In genomic region chr19:17095141-17095919, GRCh38 we compare ENCODE assay signal across 12 cellular contexts. TPM values are rescaled to one million over a fixed set of nuclear protein-coding genes. Genes with fewer than 3 reads are reported as not detected.
DNase-seq lines count a peak whose midpoint lies in the region; ATAC-seq, FAIRE-seq and TF ChIP-seq lines count a peak whose summit lies in the region.
"Had no signal": no experiment of that assay in that cellular context is flagged by ENCODE, and none has a peak within 500 bp of the region (broad histone marks: within the 10 kb centered on the region; RNA-seq: fewer than 3 reads in every experiment).

No MANE protein-coding gene starts in this region.

- POLR2A ChIA-PET in K562 (lab: Yijun Ruan, JAX), result interaction anchor here (0.6 to 1.2 kb wide), 4 partner anchors 10 to 20 kb away, joined by 3 to 7 read pairs (median 3); partner anchors contain the start of gene HAUS8

- no peak for TF ChIP-seq POLR2A in K562 (conservative IDR thresholded peaks at IDR 0.05)
- no peak for TF ChIP-seq POLR2A in sigmoid colon (IDR thresholded peaks at IDR 0.05)

- H2AFZ ChIP-seq in K562 (ENCODE audit: low read depth, low read length), result no peak overlapping the region

- H4K20me1 ChIP-seq in BLaER1, result peaks cover 98% of the 10 kb centered on the region
- H4K20me1 ChIP-seq in K562 (replicated peaks; ENCODE audit: control insufficient read depth, insufficient read depth, low read length), result no peaks in the 10 kb centered on the region; the same call in 1 of the 2 replicates

- no TSS peak for BruUV-seq in K562 (replicated peaks; lab: Mats Ljungman, UMichigan)

- intact Hi-C loops in K562 (cut with micrococcal nuclease), result no loop called here
- intact Hi-C loops in sigmoid colon (cut with DNase I), result no loop called here

- H3K4me2 ChIP-seq in BLaER1 (0 out of 2 replicates have a peak overlapping the region, but pooled peaks have one; percentile 29), K562 (ENCODE audit: insufficient read depth, low read length) (no peak overlapping the region)

- ATAC-seq in K562 (no peak; the same call in 1 of the 3 replicates), HG02840 (IDR thresholded peaks at IDR 0.05; ENCODE audit: low FRiP score, unreplicated experiment) (no peak), GM19035 (IDR thresholded peaks at IDR 0.05; ENCODE audit: unreplicated experiment) (no peak)

- H3K9me3 ChIP-seq in BLaER1, result 0 out of 2 replicates have a peak, but pooled peaks cover 5% of the 10 kb centered on the region
- no peaks in the 10 kb centered on the region for H3K9me3 ChIP-seq in K562 (replicated peaks; ENCODE audit: control insufficient read depth, insufficient read depth, low read depth, low read length)
- no peaks in the 10 kb centered on the region for H3K9me3 ChIP-seq in sigmoid colon

- H3K27ac ChIP-seq in BLaER1 (no peak overlapping the region; the same call in 1 of the 2 replicates), K562 (ENCODE audit: extremely low read depth, low read depth, low read length) (peak overlapping the region; percentile 1; the same call in 1 of the 3 replicates), sigmoid colon (peak overlapping the region; percentile 63 to 94 (median 77))

- no peak for TF ChIP-seq RAD21 in K562 (CRISPR knock-in tag; conservative IDR thresholded peaks at IDR 0.05 in 1 of 2, IDR thresholded peaks at IDR 0.05 in 1 of 2)

- H3K4me3 ChIP-seq in BLaER1 (no peak overlapping the region), K562 (no peak overlapping the region), sigmoid colon (no peak overlapping the region)
- H3K4me3 ChIP-seq: cardiac muscle cell had no signal

- TF ChIP-seq CTCF in K562 (IDR thresholded peaks at IDR 0.05 in 2 of 3, conservative IDR thresholded peaks at IDR 0.05 in 1 of 3; ENCODE audit: insufficient read depth in 2 of 3, low read depth in 1 of 3, low read length in 3 of 3) (no peak), sigmoid colon (IDR thresholded peaks at IDR 0.05) (no peak)

- H3K9me1 ChIP-seq in K562 (ENCODE audit: control insufficient read depth, insufficient read depth, low read length), result no peaks in the 10 kb centered on the region

- DNase-seq in K562 (ENCODE audit: extremely low read depth in 1 of 4, low spot score in 3 of 4) (no peak), hepatic stellate cell (ENCODE audit: low spot score) (peak; percentile 82), sigmoid colon (peak; percentile 91), T-helper 1 cell (no peak), DMS79 treated with DMSO at 0.1 percent for 48 hours (lab: John Stamatoyannopoulos, UW) (no peak)
- DNase-seq: activated CD8-positive, alpha-beta memory T cell treated with anti-CD3 and anti-CD28 coated beads, Interleukin-2, amount 50 U/mL, for 48 hours; glutamatergic neuron; NCI-H187 had no signal

- FAIRE-seq in K562 (lab: Jason Lieb, UNC), result no peak

- in situ Hi-C loops in K562 (cut with MboI), result no loop called here

- peaks cover 80% of the 10 kb centered on the region for H3K79me2 ChIP-seq in K562 (ENCODE audit: control insufficient read depth, insufficient read depth, low read length)

- TF ChIP-seq EP300 in K562 (IDR thresholded peaks at IDR 0.05; ENCODE audit: low read length), result peak; percentile 33; the same call in 1 of the 2 replicates
- TF ChIP-seq EP300 in sigmoid colon (IDR thresholded peaks at IDR 0.05), result peak in 2 of 4 donors; percentile 38 to 72

- H3K9ac ChIP-seq in BLaER1 (no peak overlapping the region), K562 (ENCODE audit: insufficient read depth in 1 of 2, low read depth in 2 of 2, low read length in 2 of 2) (peak overlapping the region in 1 of 2 experiments; percentile 17; a peak in 1 of 4 replicates)

- 69% methylated on average over 23 of the region's 23 CpGs for WGBS in K562 (ENCODE audit: insufficient coverage, low coverage, missing lambda C conversion rate)
- 90 to 91% methylated on average over 23 of the region's 23 CpGs for WGBS in sigmoid colon, 2 donors

- H3K36me3 ChIP-seq in BLaER1, result peaks cover 73% of the 10 kb centered on the region
- peaks cover 8% of the 10 kb centered on the region; the same call in 2 of the 3 replicates for H3K36me3 ChIP-seq in K562 (ENCODE audit: control insufficient read depth, insufficient read depth, low read length)
- no peaks in the 10 kb centered on the region for H3K36me3 ChIP-seq in sigmoid colon
- H3K36me3 ChIP-seq: cardiac muscle cell had no signal

- H3K27me3 ChIP-seq in BLaER1, result no peaks in the 10 kb centered on the region
- no peaks in the 10 kb centered on the region for H3K27me3 ChIP-seq in K562 (ENCODE audit: control insufficient read depth in 2 of 2, insufficient read depth in 2 of 2, low read length in 2 of 2)
- H3K27me3 ChIP-seq in sigmoid colon, result no peaks in the 10 kb centered on the region
- H3K27me3 ChIP-seq: cardiac muscle cell had no signal

- H3K4me1 ChIP-seq in BLaER1, result peaks cover 43% of the 10 kb centered on the region
- peaks cover 27 to 29% of the 10 kb centered on the region in 2 experiments for H3K4me1 ChIP-seq in K562 (replicated peaks in 1 of 2; ENCODE audit: control insufficient read depth in 2 of 2, insufficient read depth in 2 of 2, low read length in 2 of 2)
- peaks cover 0 to 77% (median 48%) of the 10 kb centered on the region in 4 donors for H3K4me1 ChIP-seq in sigmoid colon

- CTCF ChIA-PET in K562 (lab: Yijun Ruan, JAX; ENCODE audit: low intra/inter-chr PET ratio), result no interaction called here

TF ChIP-seq in K562, 482 proteins besides CTCF, POLR2A, EP300 and RAD21 (continues in another document):
- peak; percentile 66 for TF ChIP-seq PRDM10 (IDR thresholded peaks at IDR 0.05; ENCODE audit: partially characterized antibody)

RNA-seq across cellular contexts. Expression of gene MYO9B, which starts 19.8 kb away (rescaled TPM):
- 236 and 527 TPM in 2 replicates for total RNA-seq in K562 (2011; cell fraction: chromatin; rRNA removed; ENCODE audit: low replicate concordance)
- total RNA-seq in K562 (2011; cell fraction: nucleolus; rRNA removed), result 224 and 226 TPM in 2 replicates
- total RNA-seq in K562 (2011; cell fraction: nucleoplasm; rRNA removed), result 197 and 205 TPM in 2 replicates
- total RNA-seq in K562 (2014; rRNA removed) (31.7 and 48.0 TPM in 2 replicates), K562 (2014; rRNA removed; fragmentation: Illumina TruSeq; extraction: Trizol) (17.5 and 18.5 TPM in 2 replicates), K562 (2015; rRNA removed; fragmentation: Illumina TruSeq; extraction: Trizol) (23.0 and 23.5 TPM in 2 replicates), K562 (2021) (66.5 and 77.6 TPM in 2 replicates), sigmoid colon (10 to 100 TPM; 42.8 to 95.0 (median 58.3) TPM)
- polyA plus RNA-seq in K562 (2011; rRNA removed) (18.7 and 38.8 TPM in 2 replicates), K562 (2014; fragmentation: Illumina TruSeq; extraction: Trizol) (33.1 and 34.3 TPM in 2 replicates), K562 (2014; fragmentation: Nextera tagmentation; extraction: Ambion mirVana) (1 to 10 TPM; 2.4 to 3.0 TPM), K562 (2014; rRNA removed) (36.3 and 41.4 TPM in 2 replicates), sigmoid colon (10 to 100 TPM; 24.6 to 85.9 (median 29.8) TPM)
- polyA plus RNA-seq in K562 (2011; cell fraction: cytosol; rRNA removed), result 18.1 and 19.7 TPM in 2 replicates
- polyA plus RNA-seq in K562 (2011; cell fraction: nucleus; rRNA removed), result 257 and 300 TPM in 2 replicates
- polyA plus RNA-seq in K562 (2012), result 42.8 and 67.6 TPM in 2 replicates
- polyA minus RNA-seq in K562 (2011; rRNA and poly(A)+ RNA removed), result 30.7 and 36.0 TPM in 2 replicates
- polyA minus RNA-seq in K562 (2011; cell fraction: cytosol; rRNA and poly(A)+ RNA removed), result 38.7 and 60.5 TPM in 2 replicates
- polyA minus RNA-seq in K562 (2011; cell fraction: nucleus; rRNA and poly(A)+ RNA removed), result 78.2 and 87.4 TPM in 2 replicates

RNA-seq across cellular contexts. Expression of gene HAUS8, which starts 20.1 kb away (rescaled TPM):
- 66.7 and 93.9 TPM in 2 replicates for total RNA-seq in K562 (2011; cell fraction: chromatin; rRNA removed; ENCODE audit: low replicate concordance)
- total RNA-seq in K562 (2011; cell fraction: nucleolus; rRNA removed), result 51.6 and 54.4 TPM in 2 replicates
- total RNA-seq in K562 (2011; cell fraction: nucleoplasm; rRNA removed), result 56.7 and 58.4 TPM in 2 replicates
- total RNA-seq in K562 (2014; rRNA removed) (23.3 and 28.2 TPM in 2 replicates), K562 (2014; rRNA removed; fragmentation: Illumina TruSeq; extraction: Trizol) (20.5 and 22.1 TPM in 2 replicates), K562 (2015; rRNA removed; fragmentation: Illumina TruSeq; extraction: Trizol) (22.6 and 22.8 TPM in 2 replicates), K562 (2021) (44.8 and 49.9 TPM in 2 replicates), sigmoid colon (10 to 100 TPM in 2 of 4 donors, 1 to 10 TPM in 2; 6.7 to 14.1 (median 11.1) TPM)
- polyA plus RNA-seq in K562 (2011; rRNA removed) (36.0 and 37.0 TPM in 2 replicates), K562 (2014; fragmentation: Illumina TruSeq; extraction: Trizol) (34.9 and 38.9 TPM in 2 replicates), K562 (2014; fragmentation: Nextera tagmentation; extraction: Ambion mirVana) (10 to 100 TPM; 34.5 to 53.2 TPM), K562 (2014; rRNA removed) (39.6 and 45.1 TPM in 2 replicates), sigmoid colon (10 to 100 TPM in 2 of 3 donors, 1 to 10 TPM in 1; 9.6 to 14.8 (median 10.4) TPM)
- polyA plus RNA-seq in K562 (2011; cell fraction: cytosol; rRNA removed), result 21.9 and 29.0 TPM in 2 replicates
- polyA plus RNA-seq in K562 (2011; cell fraction: nucleus; rRNA removed), result 44.9 and 51.5 TPM in 2 replicates
- 22.9 and 35.2 TPM in 2 replicates for polyA plus RNA-seq in K562 (2012)
- 20.4 and 22.9 TPM in 2 replicates for polyA minus RNA-seq in K562 (2011; rRNA and poly(A)+ RNA removed)
- 18.8 and 19.5 TPM in 2 replicates for polyA minus RNA-seq in K562 (2011; cell fraction: cytosol; rRNA and poly(A)+ RNA removed)
- polyA minus RNA-seq in K562 (2011; cell fraction: nucleus; rRNA and poly(A)+ RNA removed), result 14.0 and 19.4 TPM in 2 replicates

Comparison
In these comparisons a context has a peak if more than half of its experiments do, and no peak if none do; other contexts are left out.
1. DNase-seq: peak in hepatic stellate cell (single experiment) and sigmoid colon (single experiment); none in K562 (0 of 4), T-helper 1 cell (0 of 5) and DMS79 treated with DMSO at 0.1 percent for 48 hours (single experiment).